In genomic region chr19:1383311-1384084, GRCh38 we compare ENCODE assay signal across 1 cellular context.
TF ChIP-seq lines count a peak whose summit lies in the region.

Gene NDUFS7 (plus strand): TSS chr19:1383907. CDS start chr19:1383927, 20 bp downstream.

TF ChIP-seq in HepG2, 621 proteins besides CTCF, POLR2A, EP300 and RAD21 (continued from another document and continues in another):
- TF ChIP-seq AHDC1 (CRISPR knock-in tag; IDR thresholded peaks at IDR 0.05; ENCODE audit: borderline replicate concordance) (peak; percentile 81; the same call in 1 of the 2 replicates), ZNF552 (CRISPR knock-in tag; IDR thresholded peaks at IDR 0.05; ENCODE audit: borderline replicate concordance) (peak; percentile 89), MBNL3 (CRISPR knock-in tag; conservative IDR thresholded peaks at IDR 0.05) (0 out of 2 replicates have a peak, but pooled peaks have one; percentile 10), CHD4 (IDR thresholded peaks at IDR 0.05; ENCODE audit: borderline replicate concordance, low read length) (peak; percentile 86; the same call in 1 of the 2 replicates), STAT6 (CRISPR knock-in tag; IDR thresholded peaks at IDR 0.05; ENCODE audit: borderline replicate concordance) (peak; percentile 86; the same call in 1 of the 2 replicates), ZSCAN25 (CRISPR knock-in tag; IDR thresholded peaks at IDR 0.05) (peak; percentile 87), ZNF296 (CRISPR knock-in tag; conservative IDR thresholded peaks at IDR 0.05) (peak; percentile 89; the same call in 1 of the 2 replicates), NKX3-1 (CRISPR knock-in tag; IDR thresholded peaks at IDR 0.05) (peak; percentile 56; the same call in 1 of the 2 replicates), ZNF569 (CRISPR knock-in tag; IDR thresholded peaks at IDR 0.05; ENCODE audit: borderline replicate concordance) (0 out of 2 replicates have a peak, but pooled peaks have one; percentile 83), JARID2 (CRISPR knock-in tag; IDR thresholded peaks at IDR 0.05; ENCODE audit: insufficient replicate concordance) (peak; percentile 82), ETV5 (CRISPR knock-in tag; IDR thresholded peaks at IDR 0.05; ENCODE audit: borderline replicate concordance) (peak; percentile 51; the same call in 1 of the 2 replicates), PAXIP1 (CRISPR knock-in tag; conservative IDR thresholded peaks at IDR 0.05) (peak; percentile 81), SNAPC2 (CRISPR knock-in tag; IDR thresholded peaks at IDR 0.05) (peak; percentile 94), TAF15 (IDR thresholded peaks at IDR 0.05; ENCODE audit: low read depth, low read length, poor library complexity, severe bottlenecking) (peak; percentile 80), ESRRA (CRISPR knock-in tag; IDR thresholded peaks at IDR 0.05; ENCODE audit: low read depth) (peak; percentile 98), ZNF644 (CRISPR knock-in tag; IDR thresholded peaks at IDR 0.05; ENCODE audit: low read depth) (no peak), AGO1 (IDR thresholded peaks at IDR 0.05; ENCODE audit: low read depth, low read length, poor library complexity, severe bottlenecking) (peak; percentile 92), ZNF432 (CRISPR knock-in tag; IDR thresholded peaks at IDR 0.05; ENCODE audit: borderline replicate concordance) (peak; percentile 47; the same call in 1 of the 2 replicates), ZNF788 (CRISPR knock-in tag; IDR thresholded peaks at IDR 0.05; ENCODE audit: borderline replicate concordance) (peak; percentile 98), SP4 (CRISPR knock-in tag; IDR thresholded peaks at IDR 0.05) (peak; percentile 89), ZFP41 (CRISPR knock-in tag; IDR thresholded peaks at IDR 0.05; ENCODE audit: borderline replicate concordance) (peak; percentile 91; the same call in 1 of the 2 replicates), MIER3 (CRISPR knock-in tag; IDR thresholded peaks at IDR 0.05; ENCODE audit: borderline replicate concordance) (peak; percentile 95), GMEB2 (CRISPR knock-in tag; IDR thresholded peaks at IDR 0.05; ENCODE audit: low read depth) (peak; percentile 70), ZMYM4 (CRISPR knock-in tag; IDR thresholded peaks at IDR 0.05) (peak; percentile 89), PATZ1 (CRISPR knock-in tag; IDR thresholded peaks at IDR 0.05) (peak; percentile 81), SALL1 (CRISPR knock-in tag; IDR thresholded peaks at IDR 0.05) (peak; percentile 95), PBX2 (CRISPR knock-in tag; IDR thresholded peaks at IDR 0.05) (0 out of 2 replicates have a peak, but pooled peaks have one; percentile 36), ATAD3A (CRISPR knock-in tag; IDR thresholded peaks at IDR 0.05) (no peak), GPN1 (CRISPR knock-in tag; IDR thresholded peaks at IDR 0.05; ENCODE audit: borderline replicate concordance) (no peak), ZBTB34 (CRISPR knock-in tag; IDR thresholded peaks at IDR 0.05) (peak; percentile 94), NFYB (CRISPR knock-in tag; IDR thresholded peaks at IDR 0.05) (peak; percentile 39; the same call in 1 of the 2 replicates), TFAP4 (IDR thresholded peaks at IDR 0.05; ENCODE audit: borderline replicate concordance, low read depth) (peak; percentile 70; the same call in 1 of the 2 replicates), KLF6 (CRISPR knock-in tag; IDR thresholded peaks at IDR 0.05) (peak; percentile 96), ZNF75D (CRISPR knock-in tag; IDR thresholded peaks at IDR 0.05; ENCODE audit: borderline replicate concordance) (0 out of 2 replicates have a peak, but pooled peaks have one; percentile 60), BRD4 (CRISPR knock-in tag; IDR thresholded peaks at IDR 0.05) (no peak; the same call in 1 of the 2 replicates), ETV6 (CRISPR knock-in tag; conservative IDR thresholded peaks at IDR 0.05) (peak; percentile 90), TRIM22 (IDR thresholded peaks at IDR 0.05) (no peak), NR2F6 (IDR thresholded peaks at IDR 0.05) (peak; percentile 84), NR2F6 (CRISPR knock-in tag; IDR thresholded peaks at IDR 0.05) (peak; percentile 78)
